ENCODE assay signal across 15 cellular contexts in the genomic region with DNA sequence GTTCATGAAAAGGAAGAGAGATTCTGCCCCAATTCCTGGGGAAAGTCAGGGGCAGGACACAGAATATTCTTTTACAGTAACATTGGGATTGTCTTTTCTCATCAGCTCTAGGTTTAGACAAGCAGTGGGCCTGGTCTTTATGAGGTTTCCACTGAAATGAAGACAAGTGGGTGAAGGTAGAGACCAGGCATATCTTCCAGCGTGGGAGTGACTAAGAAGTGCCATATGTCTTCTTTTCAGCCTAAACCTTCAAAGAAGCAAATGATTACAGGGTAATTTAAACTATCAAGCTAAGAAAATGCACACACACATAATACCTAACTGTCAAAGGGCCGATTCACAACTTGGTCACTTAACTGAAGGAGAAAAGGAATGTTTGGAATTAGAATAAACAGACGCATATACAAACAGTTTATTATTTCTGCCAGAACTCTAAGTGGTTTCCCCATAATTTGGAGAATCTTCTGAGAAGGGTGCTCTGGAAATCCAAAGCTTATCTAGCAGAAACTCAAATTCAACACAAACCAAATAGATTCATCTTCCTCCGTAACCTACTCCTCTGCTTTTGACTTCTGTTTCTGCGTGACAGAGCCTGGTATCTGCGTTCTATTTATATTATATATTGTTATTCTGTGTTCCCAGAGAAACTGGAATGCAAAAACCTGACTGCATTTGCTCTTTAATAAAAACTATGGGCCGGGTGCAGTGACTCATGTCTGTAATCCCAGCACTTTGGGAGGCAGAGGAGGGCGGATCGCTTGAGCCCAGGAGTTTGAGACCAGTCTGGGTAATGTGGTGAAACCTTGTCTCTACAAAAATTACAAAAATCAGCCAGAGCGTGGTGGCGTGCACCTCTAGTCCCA. TPM values are rescaled to one million over a fixed set of nuclear protein-coding genes. Genes with fewer than 3 reads are reported as not detected.
DNase-seq lines count a peak whose midpoint lies in the region; ATAC-seq and TF ChIP-seq lines count a peak whose summit lies in the region.
"Had no signal": no experiment of that assay in that cellular context is flagged by ENCODE, and none has a peak within 500 bp of the region (broad histone marks: within the 10 kb centered on the region; RNA-seq: fewer than 3 reads in every experiment).

No MANE protein-coding gene starts in this region.

- 71 to 76% methylated on average over 11 of the region's 11 CpGs for WGBS in sigmoid colon, 2 donors

- no peaks in the 10 kb centered on the region for H3K4me1 ChIP-seq in foreskin keratinocyte
- peaks cover 0 to 13% (median 11%) of the 10 kb centered on the region in 4 donors for H3K4me1 ChIP-seq in sigmoid colon
- H3K4me1 ChIP-seq: lower lobe of right lung had no signal

- H3K36me3 Mint-ChIP-seq in stimulated activated naive B cell treated with anti-CD40 and anti-IgM and Interleukin-4, amounts not matched to agents 10 μg/mL and 1 μg/mL and 100 μg/mL, for 72 hours = no peaks in the 10 kb centered on the region
- peaks cover 0 to 4% (median 0%) of the 10 kb centered on the region in 3 donors for H3K36me3 Mint-ChIP-seq in immature natural killer cell

- peak overlapping the region; percentile 38 for H3K27ac ChIP-seq in foreskin keratinocyte
- peak overlapping the region in 3 of 4 donors; percentile 33 to 37 (median 36) for H3K27ac ChIP-seq in sigmoid colon
- H3K27ac ChIP-seq: lower lobe of right lung had no signal

- no peaks in the 10 kb centered on the region for H3K9me3 Mint-ChIP-seq in stimulated activated naive B cell treated with anti-CD40 and anti-IgM and Interleukin-4, amounts not matched to agents 10 μg/mL and 1 μg/mL and 100 μg/mL, for 72 hours
- H3K9me3 Mint-ChIP-seq in immature natural killer cell = peaks cover 0 to 2% (median 0%) of the 10 kb centered on the region in 6 donors

- H3K9me3 ChIP-seq in sigmoid colon = no peaks in the 10 kb centered on the region
- H3K9me3 ChIP-seq: lower lobe of right lung had no signal

- H3K4me3 ChIP-seq in sigmoid colon = no peak overlapping the region
- H3K4me3 ChIP-seq: lower lobe of right lung had no signal

- ATAC-seq in foreskin keratinocyte (peak; percentile 90), HG03108 (IDR thresholded peaks at IDR 0.05; ENCODE audit: unreplicated experiment) (no peak)
- ATAC-seq in stimulated activated naive B cell treated with anti-CD40 and anti-IgM and Interleukin-4, amounts not matched to agents 10 μg/mL and 1 μg/mL and 100 μg/mL, for 72 hours (replicated peaks) = no peak
- ATAC-seq: lower lobe of right lung; stimulated activated naive CD8-positive, alpha-beta T cell treated with anti-CD3 and anti-CD28 coated beads, Interleukin-15, Interleukin-2, amounts not matched to agents 100 U/mL and 50 U/mL, for 24 hours had no signal

- intact Hi-C loops in sigmoid colon (cut with DNase I) = no loop called here

- H3K4me3 Mint-ChIP-seq in stimulated activated naive B cell treated with anti-CD40 and anti-IgM and Interleukin-4, amounts not matched to agents 10 μg/mL and 1 μg/mL and 100 μg/mL, for 72 hours = no peak overlapping the region
- H3K4me3 Mint-ChIP-seq in immature natural killer cell = no peak overlapping the region

- no peak for TF ChIP-seq EP300 in sigmoid colon (IDR thresholded peaks at IDR 0.05)

- no peak for TF ChIP-seq POLR2A in sigmoid colon (IDR thresholded peaks at IDR 0.05)

- H3K36me3 ChIP-seq in sigmoid colon = no peaks in the 10 kb centered on the region
- H3K36me3 ChIP-seq: lower lobe of right lung had no signal

- H3K27ac Mint-ChIP-seq in stimulated activated naive B cell treated with anti-CD40 and anti-IgM and Interleukin-4, amounts not matched to agents 10 μg/mL and 1 μg/mL and 100 μg/mL, for 72 hours = no peak overlapping the region
- H3K27ac Mint-ChIP-seq in immature natural killer cell = no peak overlapping the region
- H3K27ac Mint-ChIP-seq: progenitor cell of endocrine pancreas had no signal

- DNase-seq in ELR (ENCODE audit: low read depth) = peak; percentile 48
- DNase-seq in T1000 (lab: John Stamatoyannopoulos, UW) = peak; percentile 26
- DNase-seq in foreskin keratinocyte = peak in 1 of 2 donors; percentile 45
- no peak for DNase-seq in sigmoid colon
- no peak for DNase-seq in stimulated activated naive B cell treated with anti-CD40 and anti-IgM and Interleukin-4, amounts not matched to agents 10 μg/mL and 1 μg/mL and 100 μg/mL, for 72 hours
- no peak for DNase-seq in immature natural killer cell
- DNase-seq in activated CD4-positive, alpha-beta T cell treated with anti-CD3 and anti-CD28 coated beads, Interleukin-2, amount 50 U/mL, for 4 hours = no peak
- DNase-seq: activated T-cell treated with anti-CD3 and anti-CD28 coated beads, Interleukin-2, amount 50 U/mL, for 48 hours; aorta; lower lobe of right lung; NCI-H2171; stimulated activated CD4-positive, alpha-beta T cell treated with anti-CD3 and anti-CD28 coated beads, Interleukin-4, amount 100 ng/mL, for 4 hours; stimulated activated naive CD8-positive, alpha-beta T cell treated with anti-CD3 and anti-CD28 coated beads, Interleukin-15, Interleukin-2, amounts not matched to agents 100 U/mL and 50 U/mL, for 24 hours had no signal

- no peaks in the 10 kb centered on the region for H3K27me3 Mint-ChIP-seq in stimulated activated naive B cell treated with anti-CD40 and anti-IgM and Interleukin-4, amounts not matched to agents 10 μg/mL and 1 μg/mL and 100 μg/mL, for 72 hours
- peaks cover 0 to 2% (median 2%) of the 10 kb centered on the region in 3 donors for H3K27me3 Mint-ChIP-seq in immature natural killer cell (ENCODE audit: low read depth in 3 of 3)
- H3K27me3 Mint-ChIP-seq: progenitor cell of endocrine pancreas had no signal

- no peak for TF ChIP-seq CTCF in foreskin keratinocyte (conservative IDR thresholded peaks at IDR 0.05)
- TF ChIP-seq CTCF in sigmoid colon (IDR thresholded peaks at IDR 0.05) = no peak

- H3K4me1 Mint-ChIP-seq in stimulated activated naive B cell treated with anti-CD40 and anti-IgM and Interleukin-4, amounts not matched to agents 10 μg/mL and 1 μg/mL and 100 μg/mL, for 72 hours = no peaks in the 10 kb centered on the region
- no peaks in the 10 kb centered on the region for H3K4me1 Mint-ChIP-seq in immature natural killer cell

- H3K27me3 ChIP-seq in foreskin keratinocyte (no peaks in the 10 kb centered on the region), sigmoid colon (no peaks in the 10 kb centered on the region)

RNA-seq across cellular contexts. Expression of a gene that starts 22.0 kb away (rescaled TPM):
- total RNA-seq in foreskin keratinocyte (0.04 and 0.10 TPM in 2 replicates), sigmoid colon (10 to 100 TPM in 1 of 4 donors, 1 to 10 TPM in 3; 5.8 to 11.1 (median 9.2) TPM)
- polyA plus RNA-seq in foreskin keratinocyte (0.01 TPM in 1 of 2 replicates, not detected in the other), sigmoid colon (1 to 10 TPM in 1 of 3 donors, under 1 TPM in 2; 0.23 to 3.6 (median 0.60) TPM), immature natural killer cell (not detected)
- total RNA-seq: progenitor cell of endocrine pancreas had no signal

Comparison
In these comparisons a context has a peak if more than half of its experiments do, and no peak if none do; other contexts are left out.
1. DNase-seq: peak in ELR (single experiment) and T1000 (single experiment); none in sigmoid colon (single experiment), stimulated activated naive B cell treated with anti-CD40 and anti-IgM and Interleukin-4, amounts not matched to agents 10 μg/mL and 1 μg/mL and 100 μg/mL, for 72 hours (single experiment), immature natural killer cell (0 of 3) and activated CD4-positive, alpha-beta T cell treated with anti-CD3 and anti-CD28 coated beads, Interleukin-2, amount 50 U/mL, for 4 hours (0 of 2).